ENCODE assay signal across 1 cellular context in genomic region chr21:36470294-36470693, GRCh38.
TF ChIP-seq lines count a peak whose summit lies in the region.

No MANE protein-coding gene starts in this region.

TF ChIP-seq in HEK293, 187 proteins besides CTCF, POLR2A, EP300 and RAD21 (continued from another document):
- TF ChIP-seq ZBTB11 (tag by site-specific recombination; conservative IDR thresholded peaks at IDR 0.05; ENCODE audit: low read depth) (no peak), YY1 (tag by site-specific recombination; IDR thresholded peaks at IDR 0.05) (no peak), ZIC2 (tag by site-specific recombination; IDR thresholded peaks at IDR 0.05) (0 out of 2 replicates have a peak, but pooled peaks have one; percentile 22), BCL11B (tag by site-specific recombination; IDR thresholded peaks at IDR 0.05; ENCODE audit: low read depth) (no peak), ZNF555 (tag by site-specific recombination; conservative IDR thresholded peaks at IDR 0.05) (no peak), ZNF600 (tag by site-specific recombination; IDR thresholded peaks at IDR 0.05) (no peak)
TF ChIP-seq in HEK293: peak in this region for 1.
